Comparison of ENCODE assay signal across 15 cellular contexts in genomic region chr18:68861365-68861764, GRCh38.
A peak's percentile ranks its signal among the peaks of the same experiment; 100 is the strongest.
DNase-seq lines count a peak whose midpoint lies in the region.
"Had no signal": no experiment of that assay in that cellular context is flagged by ENCODE, and none has a peak within 500 bp of the region (broad histone marks: within the 10 kb centered on the region; RNA-seq: fewer than 3 reads in every experiment).

No MANE protein-coding gene starts in this region.

- POLR2A ChIA-PET in activated CD4-positive, alpha-beta memory T cell treated with anti-CD3 and anti-CD28 coated beads for 36 hours (lab: Charles Lee), result no interaction called here

- peak; percentile 28 for DNase-seq in DMS79 treated with DMSO at 0.1 percent for 48 hours (lab: John Stamatoyannopoulos, UW)
- DNase-seq in NCI-H146 treated with DMSO at 0.1 percent for 48 hours (lab: John Stamatoyannopoulos, UW; ENCODE audit: unreplicated experiment), result peak; percentile 81
- peak; percentile 15 for DNase-seq in left kidney (ENCODE audit: low read depth, low spot score)
- no peak for DNase-seq in SW 1271 (lab: John Stamatoyannopoulos, UW)
- DNase-seq in activated CD4-positive, alpha-beta memory T cell treated with anti-CD3 and anti-CD28 coated beads for 36 hours, result no peak
- DNase-seq in activated CD4-positive, CD25-positive, alpha-beta regulatory T cell (lab: John Stamatoyannopoulos, UW), result no peak
- DNase-seq: ACHN; BE2C; C1 segment of cervical spinal cord; CD4-positive, CD25-positive, alpha-beta regulatory T cell; CD8-positive, alpha-beta memory T cell; COR-L47; GF-D8; GOT3; H9 had no signal

- H3K36me3 Mint-ChIP-seq in activated CD4-positive, alpha-beta memory T cell treated with anti-CD3 and anti-CD28 coated beads for 36 hours, result no peaks in the 10 kb centered on the region
- H3K36me3 Mint-ChIP-seq: CD4-positive, CD25-positive, alpha-beta regulatory T cell; CD8-positive, alpha-beta memory T cell had no signal

- H3K9me3 Mint-ChIP-seq in activated CD4-positive, alpha-beta memory T cell treated with anti-CD3 and anti-CD28 coated beads for 36 hours, result no peaks in the 10 kb centered on the region
- H3K9me3 Mint-ChIP-seq: H9 had no signal

- H3K27me3 Mint-ChIP-seq in activated CD4-positive, alpha-beta memory T cell treated with anti-CD3 and anti-CD28 coated beads for 36 hours, result no peaks in the 10 kb centered on the region
- H3K27me3 Mint-ChIP-seq: CD4-positive, CD25-positive, alpha-beta regulatory T cell; CD8-positive, alpha-beta memory T cell had no signal

- CTCF ChIA-PET in activated CD4-positive, alpha-beta memory T cell treated with anti-CD3 and anti-CD28 coated beads for 36 hours (lab: Charles Lee), result no interaction called here

- H3K4me3 Mint-ChIP-seq in activated CD4-positive, alpha-beta memory T cell treated with anti-CD3 and anti-CD28 coated beads for 36 hours, result no peak overlapping the region
- H3K4me3 Mint-ChIP-seq: CD4-positive, CD25-positive, alpha-beta regulatory T cell; CD8-positive, alpha-beta memory T cell; H9 had no signal

- intact Hi-C loops in activated CD4-positive, alpha-beta memory T cell treated with anti-CD3 and anti-CD28 coated beads for 36 hours (cut with micrococcal nuclease), result no loop called here

- H3K4me1 Mint-ChIP-seq in activated CD4-positive, alpha-beta memory T cell treated with anti-CD3 and anti-CD28 coated beads for 36 hours (ENCODE audit: low read depth), result no peaks in the 10 kb centered on the region
- H3K4me1 Mint-ChIP-seq: CD4-positive, CD25-positive, alpha-beta regulatory T cell; CD8-positive, alpha-beta memory T cell had no signal

- no peak overlapping the region for H3K27ac Mint-ChIP-seq in activated CD4-positive, alpha-beta memory T cell treated with anti-CD3 and anti-CD28 coated beads for 36 hours
- H3K27ac Mint-ChIP-seq: CD8-positive, alpha-beta memory T cell; H9 had no signal

Comparison
In these comparisons a context has a peak if more than half of its experiments do, and no peak if none do; other contexts are left out.
1. DNase-seq: peak in DMS79 treated with DMSO at 0.1 percent for 48 hours (single experiment), NCI-H146 treated with DMSO at 0.1 percent for 48 hours (single experiment) and left kidney (single experiment); none in SW 1271 (0 of 2), activated CD4-positive, alpha-beta memory T cell treated with anti-CD3 and anti-CD28 coated beads for 36 hours (single experiment) and activated CD4-positive, CD25-positive, alpha-beta regulatory T cell (0 of 4).